In genomic region chr2:98911376-98912154, GRCh38 we compare ENCODE assay signal across 1 cellular context.
TF ChIP-seq lines count a peak whose summit lies in the region.

No MANE protein-coding gene starts in this region.

TF ChIP-seq in HepG2, 621 proteins besides CTCF, POLR2A, EP300 and RAD21 (continued from another document and continues in another):
- TF ChIP-seq ZBTB33 (CRISPR knock-in tag; IDR thresholded peaks at IDR 0.05) (no peak), GPN1 (CRISPR knock-in tag; IDR thresholded peaks at IDR 0.05; ENCODE audit: borderline replicate concordance) (no peak), SOX6 (IDR thresholded peaks at IDR 0.05) (no peak), SOX6 (CRISPR knock-in tag; IDR thresholded peaks at IDR 0.05) (peak; percentile 79), ZNF468 (CRISPR knock-in tag; IDR thresholded peaks at IDR 0.05) (no peak), ISL2 (CRISPR knock-in tag; IDR thresholded peaks at IDR 0.05) (peak; percentile 68; the same call in 1 of the 2 replicates), ZFP41 (CRISPR knock-in tag; IDR thresholded peaks at IDR 0.05; ENCODE audit: borderline replicate concordance) (no peak), MXD4 (CRISPR knock-in tag; IDR thresholded peaks at IDR 0.05) (no peak), PHF21A (CRISPR knock-in tag; IDR thresholded peaks at IDR 0.05) (no peak), FOXA1 (IDR thresholded peaks at IDR 0.05) (no peak), FOXA1 (CRISPR knock-in tag; IDR thresholded peaks at IDR 0.05) (peak; percentile 62; the same call in 1 of the 2 replicates), ZNF800 (CRISPR knock-in tag; IDR thresholded peaks at IDR 0.05) (no peak), ZNF407 (CRISPR knock-in tag; IDR thresholded peaks at IDR 0.05; ENCODE audit: not compliant biosample characterization) (no peak), ZNF280D (CRISPR knock-in tag; IDR thresholded peaks at IDR 0.05) (no peak), HCFC1 (IDR thresholded peaks at IDR 0.05; ENCODE audit: low read depth, low read length) (no peak), DPF2 (CRISPR knock-in tag; IDR thresholded peaks at IDR 0.05; ENCODE audit: borderline replicate concordance, low read depth) (no peak), ZNF777 (CRISPR knock-in tag; IDR thresholded peaks at IDR 0.05) (no peak), HOXA3 (CRISPR knock-in tag; IDR thresholded peaks at IDR 0.05) (peak; percentile 46; the same call in 1 of the 2 replicates), ZSCAN12 (CRISPR knock-in tag; IDR thresholded peaks at IDR 0.05) (no peak), ZZZ3 (CRISPR knock-in tag; IDR thresholded peaks at IDR 0.05; ENCODE audit: borderline replicate concordance) (no peak), ZNF180 (CRISPR knock-in tag; IDR thresholded peaks at IDR 0.05; ENCODE audit: borderline replicate concordance, low read depth) (no peak), ZNF720 (CRISPR knock-in tag; IDR thresholded peaks at IDR 0.05) (no peak), ZBTB49 (CRISPR knock-in tag; IDR thresholded peaks at IDR 0.05; ENCODE audit: borderline replicate concordance) (no peak), HMG20B (CRISPR knock-in tag; conservative IDR thresholded peaks at IDR 0.05) (no peak), RARG (CRISPR knock-in tag; IDR thresholded peaks at IDR 0.05; ENCODE audit: low read depth) (no peak), ZNF775 (CRISPR knock-in tag; IDR thresholded peaks at IDR 0.05; ENCODE audit: borderline replicate concordance) (no peak), ZNF687 (CRISPR knock-in tag; IDR thresholded peaks at IDR 0.05) (peak; percentile 64), GPBP1L1 (CRISPR knock-in tag; IDR thresholded peaks at IDR 0.05) (no peak), SYNCRIP (IDR thresholded peaks at IDR 0.05; ENCODE audit: insufficient read depth, low read depth, low read length) (no peak), MED8 (CRISPR knock-in tag; IDR thresholded peaks at IDR 0.05; ENCODE audit: insufficient replicate concordance) (peak; percentile 62), ZBTB7B (CRISPR knock-in tag; IDR thresholded peaks at IDR 0.05) (peak; percentile 86), TGIF2 (CRISPR knock-in tag; IDR thresholded peaks at IDR 0.05) (no peak), RNF2 (conservative IDR thresholded peaks at IDR 0.05; ENCODE audit: low read depth) (no peak), CEBPG (CRISPR knock-in tag; IDR thresholded peaks at IDR 0.05) (peak; percentile 85), NCOR1 (IDR thresholded peaks at IDR 0.05; ENCODE audit: borderline replicate concordance, low read length) (no peak), MAX (IDR thresholded peaks at IDR 0.05) (peak; percentile 66), DNMT3B (CRISPR knock-in tag; conservative IDR thresholded peaks at IDR 0.05) (no peak)
